1 cellular context compared by ENCODE assay signal in the genomic region with DNA sequence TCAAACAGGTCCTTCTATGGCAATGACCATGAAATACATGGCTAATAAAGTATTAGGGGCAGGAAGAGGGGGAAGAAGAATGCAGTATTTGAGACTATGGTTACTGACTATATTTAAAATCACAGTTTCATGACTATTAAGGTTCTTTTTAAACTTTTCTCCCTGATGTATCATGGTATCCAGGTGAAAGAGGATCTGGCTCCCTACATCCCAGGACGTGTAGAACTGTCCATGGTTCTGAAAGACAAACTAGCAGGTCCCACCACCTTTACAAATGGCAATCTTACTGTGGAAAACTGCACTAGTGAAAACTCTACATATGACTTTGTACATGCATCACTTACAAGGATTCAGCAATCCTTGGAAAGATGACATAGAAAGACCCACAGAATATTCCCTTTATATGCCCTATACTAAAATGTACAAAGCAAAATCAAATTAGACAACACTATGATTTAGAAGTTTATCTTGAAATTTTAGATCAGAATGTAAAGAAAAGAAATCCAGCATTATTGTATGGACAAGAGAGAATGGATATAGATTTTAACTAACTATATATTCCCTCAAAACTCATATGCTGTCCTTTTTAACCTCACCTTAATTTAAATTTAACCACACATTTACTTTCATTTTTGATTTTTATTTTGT.
TF ChIP-seq lines count a peak whose summit lies in the region.

No MANE protein-coding gene starts in this region.

TF ChIP-seq in HepG2, 621 proteins besides CTCF, POLR2A, EP300 and RAD21 (continued from another document and continues in another):
- TF ChIP-seq, protein P1, sequence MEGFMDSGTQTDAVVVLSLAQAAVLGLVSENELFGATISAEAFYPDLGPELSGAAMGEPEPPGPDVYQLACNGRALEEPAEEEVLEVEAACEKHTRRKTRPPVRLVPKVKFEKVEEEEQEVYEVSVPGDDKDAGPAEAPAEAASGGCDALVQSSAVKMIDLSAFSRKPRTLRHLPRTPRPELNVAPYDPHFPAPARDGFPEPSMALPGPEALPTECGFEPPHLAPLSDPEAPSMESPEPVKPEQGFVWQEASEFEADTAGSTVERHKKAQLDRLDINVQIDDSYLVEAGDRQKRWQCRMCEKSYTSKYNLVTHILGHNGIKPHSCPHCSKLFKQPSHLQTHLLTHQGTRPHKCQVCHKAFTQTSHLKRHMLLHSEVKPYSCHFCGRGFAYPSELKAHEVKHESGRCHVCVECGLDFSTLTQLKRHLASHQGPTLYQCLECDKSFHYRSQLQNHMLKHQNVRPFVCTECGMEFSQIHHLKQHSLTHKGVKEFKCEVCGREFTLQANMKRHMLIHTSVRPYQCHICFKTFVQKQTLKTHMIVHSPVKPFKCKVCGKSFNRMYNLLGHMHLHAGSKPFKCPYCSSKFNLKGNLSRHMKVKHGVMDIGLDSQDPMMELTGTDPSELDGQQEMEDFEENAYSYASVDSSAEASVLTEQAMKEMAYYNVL (CRISPR knock-in tag; IDR thresholded peaks at IDR 0.05; ENCODE audit: borderline replicate concordance): no peak
- no peak for TF ChIP-seq ZNF253 (CRISPR knock-in tag; IDR thresholded peaks at IDR 0.05; ENCODE audit: borderline replicate concordance)
- peak; percentile 60; the same call in 1 of the 2 replicates for TF ChIP-seq ZNF12 (CRISPR knock-in tag; IDR thresholded peaks at IDR 0.05)
- no peak for TF ChIP-seq FLYWCH1 (CRISPR knock-in tag; IDR thresholded peaks at IDR 0.05)
- no peak for TF ChIP-seq MEIS1 (CRISPR knock-in tag; IDR thresholded peaks at IDR 0.05; ENCODE audit: borderline replicate concordance)
- no peak for TF ChIP-seq ZBTB21 (CRISPR knock-in tag; IDR thresholded peaks at IDR 0.05)
- no peak for TF ChIP-seq POLR2G (IDR thresholded peaks at IDR 0.05; ENCODE audit: low read depth, low read length)
- TF ChIP-seq, protein P2, sequence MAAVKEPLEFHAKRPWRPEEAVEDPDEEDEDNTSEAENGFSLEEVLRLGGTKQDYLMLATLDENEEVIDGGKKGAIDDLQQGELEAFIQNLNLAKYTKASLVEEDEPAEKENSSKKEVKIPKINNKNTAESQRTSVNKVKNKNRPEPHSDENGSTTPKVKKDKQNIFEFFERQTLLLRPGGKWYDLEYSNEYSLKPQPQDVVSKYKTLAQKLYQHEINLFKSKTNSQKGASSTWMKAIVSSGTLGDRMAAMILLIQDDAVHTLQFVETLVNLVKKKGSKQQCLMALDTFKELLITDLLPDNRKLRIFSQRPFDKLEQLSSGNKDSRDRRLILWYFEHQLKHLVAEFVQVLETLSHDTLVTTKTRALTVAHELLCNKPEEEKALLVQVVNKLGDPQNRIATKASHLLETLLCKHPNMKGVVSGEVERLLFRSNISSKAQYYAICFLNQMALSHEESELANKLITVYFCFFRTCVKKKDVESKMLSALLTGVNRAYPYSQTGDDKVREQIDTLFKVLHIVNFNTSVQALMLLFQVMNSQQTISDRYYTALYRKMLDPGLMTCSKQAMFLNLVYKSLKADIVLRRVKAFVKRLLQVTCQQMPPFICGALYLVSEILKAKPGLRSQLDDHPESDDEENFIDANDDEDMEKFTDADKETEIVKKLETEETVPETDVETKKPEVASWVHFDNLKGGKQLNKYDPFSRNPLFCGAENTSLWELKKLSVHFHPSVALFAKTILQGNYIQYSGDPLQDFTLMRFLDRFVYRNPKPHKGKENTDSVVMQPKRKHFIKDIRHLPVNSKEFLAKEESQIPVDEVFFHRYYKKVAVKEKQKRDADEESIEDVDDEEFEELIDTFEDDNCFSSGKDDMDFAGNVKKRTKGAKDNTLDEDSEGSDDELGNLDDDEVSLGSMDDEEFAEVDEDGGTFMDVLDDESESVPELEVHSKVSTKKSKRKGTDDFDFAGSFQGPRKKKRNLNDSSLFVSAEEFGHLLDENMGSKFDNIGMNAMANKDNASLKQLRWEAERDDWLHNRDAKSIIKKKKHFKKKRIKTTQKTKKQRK (IDR thresholded peaks at IDR 0.05; ENCODE audit: low read length): no peak
- TF ChIP-seq ZFAT (CRISPR knock-in tag; conservative IDR thresholded peaks at IDR 0.05): no peak
- peak; percentile 53; the same call in 1 of the 2 replicates for TF ChIP-seq ZMAT3 (CRISPR knock-in tag; conservative IDR thresholded peaks at IDR 0.05)
- no peak for TF ChIP-seq ZNF546 (CRISPR knock-in tag; conservative IDR thresholded peaks at IDR 0.05)
- TF ChIP-seq CBX2 (IDR thresholded peaks at IDR 0.05; ENCODE audit: low read depth, low read length): no peak
- TF ChIP-seq CBX2 (CRISPR knock-in tag; IDR thresholded peaks at IDR 0.05; ENCODE audit: low read depth): no peak
- 0 out of 2 replicates have a peak, but pooled peaks have one; percentile 39 for TF ChIP-seq RFXANK (CRISPR knock-in tag; IDR thresholded peaks at IDR 0.05)
- TF ChIP-seq, protein P3, sequence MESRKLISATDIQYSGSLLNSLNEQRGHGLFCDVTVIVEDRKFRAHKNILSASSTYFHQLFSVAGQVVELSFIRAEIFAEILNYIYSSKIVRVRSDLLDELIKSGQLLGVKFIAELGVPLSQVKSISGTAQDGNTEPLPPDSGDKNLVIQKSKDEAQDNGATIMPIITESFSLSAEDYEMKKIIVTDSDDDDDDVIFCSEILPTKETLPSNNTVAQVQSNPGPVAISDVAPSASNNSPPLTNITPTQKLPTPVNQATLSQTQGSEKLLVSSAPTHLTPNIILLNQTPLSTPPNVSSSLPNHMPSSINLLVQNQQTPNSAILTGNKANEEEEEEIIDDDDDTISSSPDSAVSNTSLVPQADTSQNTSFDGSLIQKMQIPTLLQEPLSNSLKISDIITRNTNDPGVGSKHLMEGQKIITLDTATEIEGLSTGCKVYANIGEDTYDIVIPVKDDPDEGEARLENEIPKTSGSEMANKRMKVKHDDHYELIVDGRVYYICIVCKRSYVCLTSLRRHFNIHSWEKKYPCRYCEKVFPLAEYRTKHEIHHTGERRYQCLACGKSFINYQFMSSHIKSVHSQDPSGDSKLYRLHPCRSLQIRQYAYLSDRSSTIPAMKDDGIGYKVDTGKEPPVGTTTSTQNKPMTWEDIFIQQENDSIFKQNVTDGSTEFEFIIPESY (CRISPR knock-in tag; IDR thresholded peaks at IDR 0.05): no peak
- TF ChIP-seq, protein P4, sequence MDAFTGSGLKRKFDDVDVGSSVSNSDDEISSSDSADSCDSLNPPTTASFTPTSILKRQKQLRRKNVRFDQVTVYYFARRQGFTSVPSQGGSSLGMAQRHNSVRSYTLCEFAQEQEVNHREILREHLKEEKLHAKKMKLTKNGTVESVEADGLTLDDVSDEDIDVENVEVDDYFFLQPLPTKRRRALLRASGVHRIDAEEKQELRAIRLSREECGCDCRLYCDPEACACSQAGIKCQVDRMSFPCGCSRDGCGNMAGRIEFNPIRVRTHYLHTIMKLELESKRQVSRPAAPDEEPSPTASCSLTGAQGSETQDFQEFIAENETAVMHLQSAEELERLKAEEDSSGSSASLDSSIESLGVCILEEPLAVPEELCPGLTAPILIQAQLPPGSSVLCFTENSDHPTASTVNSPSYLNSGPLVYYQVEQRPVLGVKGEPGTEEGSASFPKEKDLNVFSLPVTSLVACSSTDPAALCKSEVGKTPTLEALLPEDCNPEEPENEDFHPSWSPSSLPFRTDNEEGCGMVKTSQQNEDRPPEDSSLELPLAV (CRISPR knock-in tag; conservative IDR thresholded peaks at IDR 0.05; ENCODE audit: low read depth): no peak
- 0 out of 2 replicates have a peak, but pooled peaks have one; percentile 31 for TF ChIP-seq MEF2D (CRISPR knock-in tag; IDR thresholded peaks at IDR 0.05)
- TF ChIP-seq IRF2 (CRISPR knock-in tag; IDR thresholded peaks at IDR 0.05): peak; percentile 72; the same call in 1 of the 2 replicates
- TF ChIP-seq ZNF30 (CRISPR knock-in tag; IDR thresholded peaks at IDR 0.05): no peak
- no peak for TF ChIP-seq ZNF766 (CRISPR knock-in tag; IDR thresholded peaks at IDR 0.05; ENCODE audit: borderline replicate concordance)
- TF ChIP-seq, protein P5, sequence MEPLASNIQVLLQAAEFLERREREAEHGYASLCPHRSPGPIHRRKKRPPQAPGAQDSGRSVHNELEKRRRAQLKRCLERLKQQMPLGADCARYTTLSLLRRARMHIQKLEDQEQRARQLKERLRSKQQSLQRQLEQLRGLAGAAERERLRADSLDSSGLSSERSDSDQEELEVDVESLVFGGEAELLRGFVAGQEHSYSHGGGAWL (CRISPR knock-in tag; IDR thresholded peaks at IDR 0.05): no peak
- TF ChIP-seq RBM39 (IDR thresholded peaks at IDR 0.05; ENCODE audit: low read depth, low read length, poor library complexity, severe bottlenecking): no peak
- no peak for TF ChIP-seq ZNF468 (CRISPR knock-in tag; IDR thresholded peaks at IDR 0.05)
- no peak for TF ChIP-seq NR1H2 (CRISPR knock-in tag; IDR thresholded peaks at IDR 0.05; ENCODE audit: borderline replicate concordance, low read depth)
- no peak for TF ChIP-seq KDM2A (CRISPR knock-in tag; IDR thresholded peaks at IDR 0.05; ENCODE audit: borderline replicate concordance, low read depth)
- TF ChIP-seq, protein P6, sequence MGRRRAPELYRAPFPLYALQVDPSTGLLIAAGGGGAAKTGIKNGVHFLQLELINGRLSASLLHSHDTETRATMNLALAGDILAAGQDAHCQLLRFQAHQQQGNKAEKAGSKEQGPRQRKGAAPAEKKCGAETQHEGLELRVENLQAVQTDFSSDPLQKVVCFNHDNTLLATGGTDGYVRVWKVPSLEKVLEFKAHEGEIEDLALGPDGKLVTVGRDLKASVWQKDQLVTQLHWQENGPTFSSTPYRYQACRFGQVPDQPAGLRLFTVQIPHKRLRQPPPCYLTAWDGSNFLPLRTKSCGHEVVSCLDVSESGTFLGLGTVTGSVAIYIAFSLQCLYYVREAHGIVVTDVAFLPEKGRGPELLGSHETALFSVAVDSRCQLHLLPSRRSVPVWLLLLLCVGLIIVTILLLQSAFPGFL (CRISPR knock-in tag; IDR thresholded peaks at IDR 0.05): no peak
- TF ChIP-seq TSC22D2 (CRISPR knock-in tag; IDR thresholded peaks at IDR 0.05; ENCODE audit: borderline replicate concordance): peak; percentile 93
- no peak for TF ChIP-seq SAFB2 (CRISPR knock-in tag; IDR thresholded peaks at IDR 0.05; ENCODE audit: borderline replicate concordance, low read depth)
- TF ChIP-seq, protein P7, sequence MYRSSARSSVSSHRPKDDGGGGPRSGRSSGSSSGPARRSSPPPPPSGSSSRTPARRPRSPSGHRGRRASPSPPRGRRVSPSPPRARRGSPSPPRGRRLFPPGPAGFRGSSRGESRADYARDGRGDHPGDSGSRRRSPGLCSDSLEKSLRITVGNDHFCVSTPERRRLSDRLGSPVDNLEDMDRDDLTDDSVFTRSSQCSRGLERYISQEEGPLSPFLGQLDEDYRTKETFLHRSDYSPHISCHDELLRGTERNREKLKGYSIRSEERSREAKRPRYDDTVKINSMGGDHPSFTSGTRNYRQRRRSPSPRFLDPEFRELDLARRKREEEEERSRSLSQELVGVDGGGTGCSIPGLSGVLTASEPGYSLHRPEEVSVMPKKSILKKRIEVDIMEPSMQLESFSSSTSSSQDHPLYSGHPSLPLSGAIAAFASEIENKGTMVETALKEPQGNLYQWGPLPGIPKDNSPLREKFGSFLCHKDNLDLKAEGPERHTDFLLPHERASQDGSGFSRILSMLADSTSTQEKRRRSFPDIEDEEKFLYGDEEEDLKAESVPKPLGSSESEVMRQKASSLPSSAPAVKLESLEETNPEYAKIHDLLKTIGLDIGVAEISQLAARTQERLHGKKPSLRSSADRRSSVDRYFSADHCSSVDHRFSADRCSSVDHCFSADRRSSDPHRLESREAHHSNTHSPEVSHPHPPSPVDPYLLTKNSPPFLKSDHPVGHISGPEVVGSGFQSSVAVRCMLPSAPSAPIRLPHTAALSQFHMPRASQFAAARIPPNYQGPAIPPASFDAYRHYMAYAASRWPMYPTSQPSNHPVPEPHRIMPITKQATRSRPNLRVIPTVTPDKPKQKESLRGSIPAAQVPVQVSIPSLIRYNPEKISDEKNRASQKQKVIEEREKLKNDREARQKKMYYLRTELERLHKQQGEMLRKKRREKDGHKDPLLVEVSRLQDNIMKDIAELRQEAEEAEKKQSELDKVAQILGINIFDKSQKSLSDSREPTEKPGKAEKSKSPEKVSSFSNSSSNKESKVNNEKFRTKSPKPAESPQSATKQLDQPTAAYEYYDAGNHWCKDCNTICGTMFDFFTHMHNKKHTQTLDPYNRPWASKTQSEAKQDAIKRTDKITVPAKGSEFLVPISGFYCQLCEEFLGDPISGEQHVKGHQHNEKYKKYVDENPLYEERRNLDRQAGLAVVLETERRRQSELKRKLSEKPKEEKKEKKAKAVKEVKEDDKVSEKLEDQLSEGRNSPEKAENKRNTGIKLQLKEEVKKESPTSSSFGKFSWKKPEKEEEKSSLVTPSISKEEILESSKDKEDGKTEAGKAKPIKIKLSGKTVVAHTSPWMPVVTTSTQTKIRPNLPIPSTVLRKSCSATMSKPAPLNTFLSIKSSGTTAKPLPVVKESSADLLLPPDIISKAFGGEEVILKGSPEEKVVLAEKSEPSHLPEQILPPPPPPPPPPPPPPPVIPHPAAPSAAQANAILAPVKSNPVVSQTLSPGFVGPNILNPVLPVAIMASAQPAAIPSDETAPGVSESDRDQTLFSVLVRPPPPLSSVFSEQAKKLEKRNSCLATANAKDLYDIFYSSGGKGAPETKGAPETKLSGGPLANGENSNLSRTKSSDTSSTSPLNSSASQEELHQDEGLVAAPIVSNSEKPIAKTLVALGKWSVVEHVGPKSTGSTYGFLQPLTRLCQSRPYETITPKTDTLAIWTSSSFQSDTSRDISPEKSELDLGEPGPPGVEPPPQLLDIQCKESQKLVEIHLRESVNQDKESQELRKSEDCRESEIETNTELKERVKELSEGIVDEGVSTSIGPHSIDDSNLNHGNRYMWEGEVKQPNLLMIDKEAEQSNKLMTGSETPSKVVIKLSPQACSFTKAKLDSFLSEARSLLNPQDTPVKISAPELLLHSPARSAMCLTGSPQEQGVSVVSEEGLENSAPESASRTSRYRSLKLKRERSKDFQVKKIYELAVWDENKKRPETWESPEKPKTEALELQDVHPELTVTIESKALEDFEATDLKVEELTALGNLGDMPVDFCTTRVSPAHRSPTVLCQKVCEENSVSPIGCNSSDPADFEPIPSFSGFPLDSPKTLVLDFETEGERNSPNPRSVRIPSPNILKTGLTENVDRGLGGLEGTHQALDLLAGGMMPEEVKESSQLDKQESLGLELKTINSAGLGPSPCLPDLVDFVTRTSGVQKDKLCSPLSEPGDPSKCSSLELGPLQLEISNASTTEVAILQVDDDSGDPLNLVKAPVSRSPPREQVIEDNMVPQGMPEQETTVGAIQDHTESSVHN (CRISPR knock-in tag; IDR thresholded peaks at IDR 0.05): no peak
- no peak for TF ChIP-seq ZSCAN22 (CRISPR knock-in tag; IDR thresholded peaks at IDR 0.05)
- peak; percentile 24; the same call in 1 of the 2 replicates for TF ChIP-seq RFX3 (CRISPR knock-in tag; IDR thresholded peaks at IDR 0.05)
- no peak for TF ChIP-seq SRSF4 (IDR thresholded peaks at IDR 0.05; ENCODE audit: low read depth, low read length, poor library complexity, severe bottlenecking)
- no peak for TF ChIP-seq ZNF572 (CRISPR knock-in tag; IDR thresholded peaks at IDR 0.05)
- no peak for TF ChIP-seq SMAD1 (CRISPR knock-in tag; IDR thresholded peaks at IDR 0.05; ENCODE audit: borderline replicate concordance, low read depth)
- TF ChIP-seq, protein P8, sequence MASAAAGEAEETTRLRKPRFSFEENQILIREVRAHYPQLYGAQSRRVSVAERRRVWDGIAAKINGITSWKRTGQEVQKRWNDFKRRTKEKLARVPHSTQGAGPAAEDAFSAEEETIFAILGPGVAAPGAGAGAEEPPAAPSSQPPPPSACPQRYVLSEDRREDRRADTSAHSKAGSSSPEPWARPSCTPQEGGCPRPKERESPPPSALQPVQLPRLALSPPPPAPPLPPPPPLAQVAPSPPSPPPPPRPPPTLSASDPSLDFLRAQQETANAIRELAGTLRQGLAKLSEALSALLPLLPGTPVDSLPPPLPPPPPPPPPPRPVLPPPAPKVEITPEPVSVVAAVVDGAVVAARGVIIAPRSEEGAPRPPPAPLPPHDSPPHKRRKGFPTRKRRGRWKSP (CRISPR knock-in tag; IDR thresholded peaks at IDR 0.05): no peak
